ENCODE assay signal across 8 cellular contexts in the genomic region with DNA sequence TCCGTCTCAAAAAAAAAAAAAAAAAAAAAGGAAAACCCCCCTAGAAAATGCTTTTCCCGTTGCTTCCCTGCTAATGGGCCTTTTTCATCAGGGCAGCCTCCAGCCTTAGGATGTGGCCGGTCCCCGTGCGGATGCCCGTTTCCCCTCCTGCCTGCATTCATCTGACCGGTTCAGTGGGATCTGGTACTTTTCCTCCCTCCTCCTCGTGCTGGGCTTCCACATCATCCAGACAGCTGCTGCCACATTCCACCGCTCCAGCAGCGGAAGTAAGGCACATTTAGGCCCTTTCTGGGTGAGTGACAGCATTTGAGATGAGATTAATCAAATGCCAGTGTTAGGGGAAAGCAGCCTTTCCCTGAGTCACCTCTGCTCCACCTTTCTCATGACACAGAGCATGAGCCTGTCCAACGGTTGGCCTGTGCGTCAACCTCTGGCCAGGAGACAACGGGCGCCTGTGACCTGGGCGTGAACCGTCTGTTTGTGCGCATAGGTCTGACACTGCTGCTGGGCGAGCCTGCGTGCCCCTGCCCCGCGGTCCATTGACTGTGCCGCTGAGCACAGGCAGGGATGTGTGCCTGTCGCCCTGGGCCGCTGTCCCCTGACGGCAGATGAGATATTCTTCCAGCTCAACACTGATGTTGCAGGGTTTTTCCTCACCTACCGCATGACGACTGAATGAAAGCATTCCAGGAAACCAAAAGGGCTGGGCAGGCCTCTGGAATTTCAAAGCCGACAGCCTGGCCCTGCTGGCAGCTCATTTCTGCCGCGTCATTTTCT.
A peak's percentile ranks its signal among the peaks of the same experiment; 100 is the strongest.
DNase-seq lines count a peak whose midpoint lies in the region; ATAC-seq lines count a peak whose summit lies in the region.

No MANE protein-coding gene starts in this region.

- H3K4me3 ChIP-seq in muscle layer of colon (ENCODE audit: low read depth in 1 of 2, low read length in 2 of 2) = peak overlapping the region in 1 of 2 donors; percentile 45

- ATAC-seq in GM21529 (IDR thresholded peaks at IDR 0.05; ENCODE audit: unreplicated experiment) (no peak), GM19035 (IDR thresholded peaks at IDR 0.05; ENCODE audit: unreplicated experiment) (no peak)

- no peaks in the 10 kb centered on the region for H3K36me3 ChIP-seq in muscle layer of colon (ENCODE audit: insufficient read depth, low read length)

- no peaks in the 10 kb centered on the region for H3K27me3 ChIP-seq in muscle layer of colon (ENCODE audit: control insufficient read depth in 1 of 2, insufficient read depth in 2 of 2, low read length in 2 of 2)

- peaks cover 24% of the 10 kb centered on the region for H3K4me1 ChIP-seq in muscle layer of colon (ENCODE audit: insufficient read depth, low read length)

- peak overlapping the region; percentile 100 for H3K27ac ChIP-seq in epithelial cell of prostate
- H3K27ac ChIP-seq in muscle layer of colon (ENCODE audit: low read depth, low read length) = peak overlapping the region; percentile 45

- no peaks in the 10 kb centered on the region for H3K9me3 ChIP-seq in muscle layer of colon (ENCODE audit: low read length)

- H3K9ac ChIP-seq in muscle layer of colon (ENCODE audit: low read length) = peak overlapping the region; percentile 44

- peak; percentile 38 for DNase-seq in activated naive CD4-positive, alpha-beta T cell treated with Interleukin-2 at 50 U/mL for 16 hours
- DNase-seq in activated naive CD4-positive, alpha-beta T cell treated with anti-CD3 and anti-CD28 coated beads, Interleukin-2, amount 50 U/mL, for 16 hours = no peak
- DNase-seq in UCSD-AML1 (lab: John Stamatoyannopoulos, UW; ENCODE audit: unreplicated experiment) (peak; percentile 66), epithelial cell of prostate (ENCODE audit: low read depth, low spot score) (peak; percentile 91), NCI-H2107 treated with DMSO at 0.1 percent for 48 hours (lab: John Stamatoyannopoulos, UW; ENCODE audit: unreplicated experiment) (no peak)

Comparison
In these comparisons a context has a peak if more than half of its experiments do, and no peak if none do; other contexts are left out.
1. DNase-seq: peak in activated naive CD4-positive, alpha-beta T cell treated with Interleukin-2 at 50 U/mL for 16 hours (single experiment), UCSD-AML1 (single experiment) and epithelial cell of prostate (single experiment); none in activated naive CD4-positive, alpha-beta T cell treated with anti-CD3 and anti-CD28 coated beads, Interleukin-2, amount 50 U/mL, for 16 hours (single experiment) and NCI-H2107 treated with DMSO at 0.1 percent for 48 hours (single experiment).